Comparison of ENCODE assay signal across 23 cellular contexts in genomic region chr17:52762147-52762793, GRCh38.
DNase-seq lines count a peak whose midpoint lies in the region; ATAC-seq, FAIRE-seq and TF ChIP-seq lines count a peak whose summit lies in the region.
"Had no signal": no experiment of that assay in that cellular context is flagged by ENCODE, and none has a peak within 500 bp of the region (broad histone marks: within the 10 kb centered on the region; RNA-seq: fewer than 3 reads in every experiment).

No MANE protein-coding gene starts in this region.

- no peak for FAIRE-seq in GM19239 (lab: Jason Lieb, UNC)
- FAIRE-seq: GM12878 had no signal

- peaks cover 0 to 18% (median 0%) of the 10 kb centered on the region in 9 donors for H3K4me1 ChIP-seq in heart right ventricle
- H3K4me1 ChIP-seq in H9 (ENCODE audit: insufficient read depth, low read length): no peaks in the 10 kb centered on the region; the same call in 1 of the 2 replicates
- H3K4me1 ChIP-seq: BLaER1 treated with 17β-estradiol and CSF1 and Interleukin-3, amounts not matched to agents 10 nM and 100 nM had no signal

- no peaks in the 10 kb centered on the region for H4K20me1 ChIP-seq in H9 (ENCODE audit: control insufficient read depth, insufficient read depth, insufficient read length)
- H4K20me1 ChIP-seq: BLaER1 treated with 17β-estradiol and CSF1 and Interleukin-3, amounts not matched to agents 10 nM and 100 nM had no signal

- no peak overlapping the region for H3K4ac ChIP-seq in H9 (ENCODE audit: low read depth, low read length)

- H2BK5ac ChIP-seq in H9 (ENCODE audit: insufficient read length, low read length): no peak overlapping the region

- no peak overlapping the region for H2BK15ac ChIP-seq in H9 (ENCODE audit: low read depth, low read length)

- peak; percentile 21 to 33 for DNase-seq in heart right ventricle
- DNase-seq in left cardiac atrium: no peak
- peak; percentile 32 for DNase-seq in H9
- DNase-seq in inferior parietal cortex (ENCODE audit: extremely low spot score): peak; percentile 17
- peak; percentile 17 for DNase-seq in superior temporal gyrus (ENCODE audit: extremely low spot score)
- DNase-seq in HPDE6-E6E7 (ENCODE audit: extremely low spot score): no peak
- DNase-seq in GM19239 (ENCODE audit: insufficient read length, low spot score): no peak
- DNase-seq: CD4-positive, alpha-beta T cell; DMS53; GDM1; KBM-7; MG63; NCI-H1105 treated with DMSO at 0.1 percent for 48 hours; NCI-H146; NCI-H2029; NCI-H446; NCI-H524 treated with DMSO at 0.1 percent for 48 hours; SIG-M5; SK-N-SH; SW 1271 had no signal

- H3K4me2 ChIP-seq in H9 (ENCODE audit: insufficient read depth, insufficient read length, low read length): no peak overlapping the region
- H3K4me2 ChIP-seq: BLaER1 treated with 17β-estradiol and CSF1 and Interleukin-3, amounts not matched to agents 10 nM and 100 nM; SK-N-SH had no signal

- TF ChIP-seq CTCF in heart right ventricle (IDR thresholded peaks at IDR 0.05) (no peak), H9 (conservative IDR thresholded peaks at IDR 0.05) (no peak)

- no peak overlapping the region for H3K27ac Mint-ChIP-seq in H9
- H3K27ac Mint-ChIP-seq: CD4-positive, alpha-beta T cell had no signal

- no peak overlapping the region for H2BK20ac ChIP-seq in H9 (ENCODE audit: low read depth, low read length, poor library complexity, severe bottlenecking)

- H3K14ac ChIP-seq in H9 (ENCODE audit: insufficient read depth, low read length): no peak overlapping the region

- H3K9me3 ChIP-seq in heart right ventricle: peaks cover 0 to 42% (median 13%) of the 10 kb centered on the region in 11 donors
- no peaks in the 10 kb centered on the region for H3K9me3 ChIP-seq in H9 (ENCODE audit: control insufficient read depth, low read depth, low read length)
- H3K9me3 ChIP-seq: MG63 had no signal

- H3K27me3 ChIP-seq in heart right ventricle (no peaks in the 10 kb centered on the region), H9 (ENCODE audit: insufficient read depth, low read length) (no peaks in the 10 kb centered on the region)
- H3K27me3 ChIP-seq: BLaER1 treated with 17β-estradiol and CSF1 and Interleukin-3, amounts not matched to agents 10 nM and 100 nM; MG63 had no signal

- H4K91ac ChIP-seq in H9 (ENCODE audit: insufficient read length, low read depth, low read length): no peak overlapping the region

- intact Hi-C loops in heart right ventricle (cut with DNase I): loop anchor here in 1 of 10 donors (5.0 kb wide), 1 partner anchor 60 kb away; no protein-coding TSS in a partner anchor
- intact Hi-C loops in left cardiac atrium (cut with DNase I): no loop called here

- H3K23me2 ChIP-seq in H9 (ENCODE audit: insufficient read length, low read depth, low read length, poor library complexity, severe bottlenecking): no peaks in the 10 kb centered on the region

- H3K56ac ChIP-seq in H9 (ENCODE audit: insufficient read length, low read depth, low read length): no peak overlapping the region

- no peaks in the 10 kb centered on the region; the same call in 1 of the 2 replicates for H3K27me3 Mint-ChIP-seq in H9 (ENCODE audit: low read depth)
- H3K27me3 Mint-ChIP-seq: CD4-positive, alpha-beta T cell had no signal

- H2AFZ ChIP-seq in H9 (ENCODE audit: low read length): no peak overlapping the region

- no peak overlapping the region for H3K4me3 ChIP-seq in heart right ventricle
- H3K4me3 ChIP-seq: BLaER1 treated with 17β-estradiol and CSF1 and Interleukin-3, amounts not matched to agents 10 nM and 100 nM; GM12878; MG63 had no signal

- no peak overlapping the region for H3K23ac ChIP-seq in H9 (ENCODE audit: insufficient read length, low read depth, low read length)

- H3K79me1 ChIP-seq in H9 (ENCODE audit: insufficient read depth, low read depth, low read length, poor library complexity, severe bottlenecking): no peaks in the 10 kb centered on the region

- peaks cover 3 to 14% of the 10 kb centered on the region in 2 experiments; a peak in 4 of 5 replicates for H3K9me3 Mint-ChIP-seq in H9

- H3K27ac ChIP-seq in heart right ventricle (peak overlapping the region in 1 of 10 donors; percentile 30), H9 (ENCODE audit: insufficient read length, low read depth, low read length) (no peak overlapping the region)
- H3K27ac ChIP-seq: BLaER1 treated with 17β-estradiol and CSF1 and Interleukin-3, amounts not matched to agents 10 nM and 100 nM; RWPE1 had no signal

- no peak overlapping the region for H3K18ac ChIP-seq in H9 (ENCODE audit: insufficient read length, low read depth, low read length)

- ATAC-seq in heart right ventricle: peak; percentile 18 to 73 (median 50)
- ATAC-seq in left cardiac atrium: no peak
- ATAC-seq: GM12878 had no signal

- no peaks in the 10 kb centered on the region for H3K36me3 ChIP-seq in heart right ventricle
- H3K36me3 ChIP-seq: BLaER1 treated with 17β-estradiol and CSF1 and Interleukin-3, amounts not matched to agents 10 nM and 100 nM; MG63 had no signal

- no peak overlapping the region for H4K8ac ChIP-seq in H9 (replicated peaks; ENCODE audit: insufficient read length, low read depth, low read length)

- no peak overlapping the region for H2AK5ac ChIP-seq in H9 (ENCODE audit: insufficient read length, low read length)

- no peak overlapping the region for H2BK120ac ChIP-seq in H9 (ENCODE audit: low read depth, low read length, poor library complexity, severe bottlenecking)

- H4K5ac ChIP-seq in H9 (ENCODE audit: insufficient read length, low read depth, low read length): no peak overlapping the region

- no peak overlapping the region for H3T11ph ChIP-seq in H9 (ENCODE audit: low read length)

- peaks cover 0 to 5% (median 0%) of the 10 kb centered on the region in 3 experiments; a peak in 2 of 7 replicates for H3K36me3 Mint-ChIP-seq in H9 (ENCODE audit: insufficient read depth in 1 of 3, low read depth in 3 of 3)

- no peak overlapping the region for H3K9ac ChIP-seq in H9 (ENCODE audit: extremely low read depth, insufficient read length, low read length)
- H3K9ac ChIP-seq: BLaER1 treated with 17β-estradiol and CSF1 and Interleukin-3, amounts not matched to agents 10 nM and 100 nM; SK-N-SH had no signal

- WGBS in heart right ventricle, 2 donors: 38 to 47% methylated on average over 5 of the region's 5 CpGs
- WGBS in H9 (ENCODE audit: extremely low coverage, insufficient read length, low lambda C conversion rate): no CpG with 5 or more reads among the region's 5 CpGs

- H3K4me1 Mint-ChIP-seq in H9: peaks cover 9 to 13% of the 10 kb centered on the region in 2 experiments; a peak in 3 of 4 replicates

- H2BK12ac ChIP-seq in H9 (ENCODE audit: insufficient read length, low read depth, low read length): no peak overlapping the region

- H3K4me3 Mint-ChIP-seq in H9: no peak overlapping the region
- H3K4me3 Mint-ChIP-seq: CD4-positive, alpha-beta T cell had no signal

- H3K79me2 ChIP-seq in H9 (ENCODE audit: insufficient read depth, low read length): no peaks in the 10 kb centered on the region

Comparison
In these comparisons a context has a peak if more than half of its experiments do, and no peak if none do; other contexts are left out.
1. ATAC-seq: peak in heart right ventricle (8 of 8); none in left cardiac atrium (0 of 2).
2. DNase-seq: peak in heart right ventricle (2 of 2), H9 (single experiment), inferior parietal cortex (single experiment) and superior temporal gyrus (single experiment); none in left cardiac atrium (single experiment), HPDE6-E6E7 (single experiment) and GM19239 (single experiment).